Comparison of ENCODE assay signal across 26 cellular contexts in genomic region chr16:27818231-27818630, GRCh38.
"Had no signal": no experiment of that assay in that cellular context is flagged by ENCODE, and none has a peak within 500 bp of the region (broad histone marks: within the 10 kb centered on the region; RNA-seq: fewer than 3 reads in every experiment).

No MANE protein-coding gene starts in this region.

- H3K27ac Mint-ChIP-seq: activated T-helper 1 cell treated with anti-CD3 and anti-CD28 coated beads, Interleukin-12 subunit alpha, Interleukin-12 subunit beta, Interleukin-2, Interleukin-4 antibody, amounts not matched to agents 30 ng/mL and 10 ng/mL and 1 ng/mL, durations not matched to agents 14 hours and 24 hours and 36 hours; naive thymus-derived CD8-positive, alpha-beta T cell; progenitor cell of endocrine pancreas; T-helper 17 cell; type B pancreatic cell had no signal

- H3K36me3 Mint-ChIP-seq: naive thymus-derived CD8-positive, alpha-beta T cell; type B pancreatic cell had no signal

- H3K27ac ChIP-seq: gastroesophageal sphincter, neutrophil, testis, vagina, WERI-Rb-1 had no signal

- H3K27me3 ChIP-seq: testis, vagina had no signal

- H3K36me3 ChIP-seq: gastroesophageal sphincter, neutrophil, vagina, WERI-Rb-1 had no signal

- H3K4me3 ChIP-seq: gastroesophageal sphincter, testis, vagina had no signal

- DNase-seq: activated CD4-positive, alpha-beta T cell treated with anti-CD3 and anti-CD28 coated beads for 48 hours; activated CD4-positive, alpha-beta T cell treated with anti-CD3 and anti-CD28 coated beads, Interleukin-2, amount 50 U/mL, for 48 hours; activated CD8-positive, alpha-beta memory T cell treated with anti-CD3 and anti-CD28 coated beads for 24 hours; activated gamma-delta T cell treated with Interleukin-2 at 50 U/mL for 16 hours; activated naive CD4-positive, alpha-beta T cell treated with anti-CD3 and anti-CD28 coated beads, Interleukin-2, amount 50 U/mL, for 16 hours; amygdala; caudate nucleus; hippocampal formation; left cardiac atrium; naive thymus-derived CD8-positive, alpha-beta T cell; retina; stimulated activated CD4-positive, alpha-beta T cell treated with anti-CD3 and anti-CD28 coated beads, Interleukin-15, amount 100 ng/mL, for 24 hours; stimulated activated CD4-positive, alpha-beta T cell treated with anti-CD3 and anti-CD28 coated beads, Interleukin-2, amount 100 ng/mL, for 24 hours; stimulated activated naive CD4-positive, alpha-beta T cell treated with Interleukin-2 at 50 U/mL for 16 hours; T-helper 17 cell; T1000; testis; WERI-Rb-1 had no signal

- ATAC-seq: activated CD4-positive, CD25-positive, alpha-beta regulatory T cell treated with anti-CD3 and anti-CD28 coated beads, Interleukin-2, amount 50 U/mL, for 24 hours; gastroesophageal sphincter; left cardiac atrium; naive thymus-derived CD8-positive, alpha-beta T cell; SK-N-SH treated with all-trans-retinoic acid at 6 μM for 48 hours; T-helper 17 cell had no signal

- H3K4me3 Mint-ChIP-seq: activated T-helper 1 cell treated with anti-CD3 and anti-CD28 coated beads, Interleukin-12 subunit alpha, Interleukin-12 subunit beta, Interleukin-2, Interleukin-4 antibody, amounts not matched to agents 30 ng/mL and 10 ng/mL and 1 ng/mL, durations not matched to agents 14 hours and 24 hours and 36 hours; naive thymus-derived CD8-positive, alpha-beta T cell; T-helper 17 cell; type B pancreatic cell had no signal

- H3K4me1 Mint-ChIP-seq: naive thymus-derived CD8-positive, alpha-beta T cell had no signal

- H3K9me3 ChIP-seq: gastroesophageal sphincter, neutrophil, testis, vagina had no signal

- H3K9me3 Mint-ChIP-seq: activated T-helper 1 cell treated with anti-CD3 and anti-CD28 coated beads, Interleukin-12 subunit alpha, Interleukin-12 subunit beta, Interleukin-2, Interleukin-4 antibody, amounts not matched to agents 30 ng/mL and 10 ng/mL and 1 ng/mL, durations not matched to agents 14 hours and 24 hours and 36 hours; naive thymus-derived CD8-positive, alpha-beta T cell; type B pancreatic cell had no signal

- H3K4me1 ChIP-seq: gastroesophageal sphincter, testis, vagina had no signal
